In genomic region chr2:13474538-13474937, GRCh38 we compare ENCODE assay signal across 1 cellular context.
A peak's percentile ranks its signal among the peaks of the same experiment; 100 is the strongest.
TF ChIP-seq lines count a peak whose summit lies in the region.

No MANE protein-coding gene starts in this region.

TF ChIP-seq in GM12878, 131 proteins besides CTCF, POLR2A, EP300 and RAD21 (continued from another document):
- TF ChIP-seq KAT2A (conservative IDR thresholded peaks at IDR 0.05; ENCODE audit: control insufficient read depth, low read depth, low read length) (no peak), NR2F1 (conservative IDR thresholded peaks at IDR 0.05) (no peak), ZNF217 (IDR thresholded peaks at IDR 0.05) (no peak), HDAC2 (IDR thresholded peaks at IDR 0.05) (no peak), USF2 (IDR thresholded peaks at IDR 0.05; ENCODE audit: borderline replicate concordance, low read depth, low read length) (no peak; the same call in 1 of the 2 replicates), NR2C2 (IDR thresholded peaks at IDR 0.05; ENCODE audit: borderline replicate concordance, control insufficient read depth, insufficient read length, low read depth) (no peak), TCF12 (IDR thresholded peaks at IDR 0.05; ENCODE audit: low read depth, low read length) (no peak), BMI1 (IDR thresholded peaks at IDR 0.05; ENCODE audit: borderline replicate concordance) (no peak), SKIL (IDR thresholded peaks at IDR 0.05; ENCODE audit: low read depth, poor library complexity, severe bottlenecking) (no peak), TCF3 (IDR thresholded peaks at IDR 0.05; ENCODE audit: borderline replicate concordance, insufficient read depth, low read depth, low read length) (no peak), IRF3 (IDR thresholded peaks at IDR 0.05) (no peak), CHD2 (IDR thresholded peaks at IDR 0.05; ENCODE audit: borderline replicate concordance, low read depth, low read length) (no peak), CREB1 (IDR thresholded peaks at IDR 0.05; ENCODE audit: low read depth) (peak; percentile 45; the same call in 1 of the 2 replicates), PAX8 (IDR thresholded peaks at IDR 0.05) (no peak), CBX3 (IDR thresholded peaks at IDR 0.05; ENCODE audit: borderline replicate concordance, low read depth) (no peak), FOS (IDR thresholded peaks at IDR 0.05; ENCODE audit: borderline replicate concordance, extremely low read depth, insufficient read length) (no peak), RAD51 (IDR thresholded peaks at IDR 0.05) (peak; percentile 80), IKZF2 (IDR thresholded peaks at IDR 0.05) (peak; percentile 67 to 79), USF1 (IDR thresholded peaks at IDR 0.05; ENCODE audit: borderline replicate concordance, extremely low read length, insufficient read depth, low read depth, low read length) (no peak), NRF1 (conservative IDR thresholded peaks at IDR 0.05; ENCODE audit: low read depth, low read length) (no peak), MTA3 (IDR thresholded peaks at IDR 0.05; ENCODE audit: borderline replicate concordance, low read length) (no peak), PBX3 (IDR thresholded peaks at IDR 0.05; ENCODE audit: insufficient replicate concordance, low read depth, low read length) (no peak), WRNIP1 (IDR thresholded peaks at IDR 0.05; ENCODE audit: borderline replicate concordance, low read depth, low read length) (no peak), CEBPZ (IDR thresholded peaks at IDR 0.05; ENCODE audit: low read depth, low read length) (no peak), KDM1A (IDR thresholded peaks at IDR 0.05; ENCODE audit: borderline replicate concordance) (no peak), CREM (IDR thresholded peaks at IDR 0.05; ENCODE audit: low read depth) (peak; percentile 39; the same call in 1 of the 2 replicates), YBX1 (IDR thresholded peaks at IDR 0.05) (no peak), SUPT20H (IDR thresholded peaks at IDR 0.05; ENCODE audit: borderline replicate concordance, control insufficient read depth, low read depth, low read length) (no peak), ZNF207 (IDR thresholded peaks at IDR 0.05; ENCODE audit: borderline replicate concordance) (no peak), E4F1 (IDR thresholded peaks at IDR 0.05; ENCODE audit: borderline replicate concordance, partially characterized antibody) (no peak), NFXL1 (IDR thresholded peaks at IDR 0.05; ENCODE audit: borderline replicate concordance) (no peak), ZNF687 (IDR thresholded peaks at IDR 0.05) (no peak), YY1 (IDR thresholded peaks at IDR 0.05; ENCODE audit: low read depth, low read length) (no peak), POU2F2 (IDR thresholded peaks at IDR 0.05; ENCODE audit: borderline replicate concordance, low read depth, low read length) (peak; percentile 27; the same call in 1 of the 3 replicates), TCF7 (IDR thresholded peaks at IDR 0.05; ENCODE audit: borderline replicate concordance) (no peak), RFX5 (IDR thresholded peaks at IDR 0.05; ENCODE audit: low read depth, low read length) (no peak), ETV6 (conservative IDR thresholded peaks at IDR 0.05 in 1 of 2, IDR thresholded peaks at IDR 0.05 in 1 of 2; ENCODE audit: borderline replicate concordance in 1 of 2, low read depth in 1 of 2) (no peak), SMAD1 (IDR thresholded peaks at IDR 0.05; ENCODE audit: low read depth, partially characterized antibody) (no peak), MXI1 (IDR thresholded peaks at IDR 0.05; ENCODE audit: low read depth, low read length) (no peak), MEF2A (IDR thresholded peaks at IDR 0.05; ENCODE audit: insufficient read depth, low read depth, low read length) (no peak), GABPA (IDR thresholded peaks at IDR 0.05; ENCODE audit: low read depth) (0 out of 2 replicates have a peak, but pooled peaks have one; percentile 14)
